Comparison of ENCODE assay signal across 27 cellular contexts in genomic region chr18:23921716-23922285, GRCh38.
DNase-seq lines count a peak whose midpoint lies in the region; ATAC-seq and TF ChIP-seq lines count a peak whose summit lies in the region.
"Had no signal": no experiment of that assay in that cellular context is flagged by ENCODE, and none has a peak within 500 bp of the region (broad histone marks: within the 10 kb centered on the region; RNA-seq: fewer than 3 reads in every experiment).

No MANE protein-coding gene starts in this region.

- no peaks in the 10 kb centered on the region for H3K27me3 Mint-ChIP-seq in endodermal cell (ENCODE audit: insufficient read depth)
- H3K27me3 Mint-ChIP-seq: activated naive CD4-positive, alpha-beta T cell treated with anti-CD3 and anti-CD28 coated beads, Interleukin-2, amount 50 U/mL, for 24 hours had no signal

- TF ChIP-seq CTCF in HEK293 (tag by site-specific recombination; IDR thresholded peaks at IDR 0.05) (no peak), endodermal cell (conservative IDR thresholded peaks at IDR 0.05) (peak; percentile 49), kidney epithelial cell (IDR thresholded peaks at IDR 0.05; ENCODE audit: insufficient read depth, low read length, poor library complexity, severe bottlenecking) (peak; percentile 14), PC-3 (conservative IDR thresholded peaks at IDR 0.05; ENCODE audit: low read depth, low read length) (no peak)

- POLR2A ChIA-PET in HEK293 (lab: Yijun Ruan, JAX) = no interaction called here
- POLR2A ChIA-PET in PC-3 (lab: Charles Lee; ENCODE audit: unreplicated experiment) = no interaction called here

- no TSS peak for BruUV-seq in PC-3 (replicated peaks; lab: Mats Ljungman, UMichigan)

- H3K9me3 ChIP-seq in HEK293 (ENCODE audit: control insufficient read depth, insufficient read depth, low read depth, low read length) = no peaks in the 10 kb centered on the region
- no peaks in the 10 kb centered on the region for H3K9me3 ChIP-seq in endodermal cell (ENCODE audit: control insufficient read depth, low read length)
- no peaks in the 10 kb centered on the region for H3K9me3 ChIP-seq in PC-3 (ENCODE audit: low read length)
- H3K9me3 ChIP-seq: A549, heart left ventricle, tibial nerve had no signal

- H3K4me1 ChIP-seq in HEK293 (ENCODE audit: control insufficient read depth, insufficient read depth, low read length) (no peaks in the 10 kb centered on the region), endodermal cell (ENCODE audit: control insufficient read depth, insufficient read depth, low read length) (peaks cover 4% of the 10 kb centered on the region), PC-3 (ENCODE audit: insufficient read depth, low read length) (no peaks in the 10 kb centered on the region)
- H3K4me1 ChIP-seq: A549, heart left ventricle had no signal

- H3F3A ChIP-seq in PC-3 (ENCODE audit: low read length, unreplicated experiment) = no peaks in the 10 kb centered on the region

- H3K79me2 ChIP-seq in PC-3 (ENCODE audit: low read length) = no peaks in the 10 kb centered on the region

- H3K36me3 Mint-ChIP-seq in endodermal cell (ENCODE audit: low read depth) = no peaks in the 10 kb centered on the region
- H3K36me3 Mint-ChIP-seq: activated naive CD4-positive, alpha-beta T cell treated with anti-CD3 and anti-CD28 coated beads, Interleukin-2, amount 50 U/mL, for 24 hours; CD8-positive, alpha-beta T cell; immature natural killer cell; natural killer cell had no signal

- H4K20me1 ChIP-seq in PC-3 (ENCODE audit: low read length) = peaks cover 14% of the 10 kb centered on the region; the same call in 1 of the 2 replicates

- ATAC-seq in PC-3 = no peak
- no peak for ATAC-seq in GM18502 (IDR thresholded peaks at IDR 0.05; ENCODE audit: poor library complexity, unreplicated experiment)
- ATAC-seq: A549; CD8-positive, alpha-beta T cell; heart left ventricle; natural killer cell had no signal

- no peak overlapping the region for H3K27ac Mint-ChIP-seq in endodermal cell
- H3K27ac Mint-ChIP-seq: activated T-helper 1 cell treated with anti-CD3 and anti-CD28 coated beads, Interleukin-12 subunit alpha, Interleukin-12 subunit beta, Interleukin-2, Interleukin-4 antibody, amounts not matched to agents 30 ng/mL and 10 ng/mL and 1 ng/mL, durations not matched to agents 14 hours and 24 hours and 36 hours; CD8-positive, alpha-beta T cell; immature natural killer cell; natural killer cell had no signal

- peaks cover 5 to 28% of the 10 kb centered on the region in 2 experiments; a peak in 2 of 3 replicates for H3K36me3 ChIP-seq in HEK293 (ENCODE audit: control insufficient read depth in 2 of 2, insufficient read depth in 1 of 2, low read length in 2 of 2)
- H3K36me3 ChIP-seq in endodermal cell (ENCODE audit: control insufficient read depth, insufficient read depth, low read length) = no peaks in the 10 kb centered on the region
- no peaks in the 10 kb centered on the region for H3K36me3 ChIP-seq in kidney epithelial cell (ENCODE audit: control insufficient read depth, insufficient read depth, low read length)
- H3K36me3 ChIP-seq in PC-3 (ENCODE audit: low read depth, low read length) = peaks cover 85% of the 10 kb centered on the region

- H3K9me2 ChIP-seq in PC-3 (replicated peaks; ENCODE audit: low read length) = no peaks in the 10 kb centered on the region

- no peak overlapping the region for H3K4me2 ChIP-seq in PC-3 (ENCODE audit: low read length)
- H3K4me2 ChIP-seq: A549 had no signal

- no peaks in the 10 kb centered on the region for H3K27me3 ChIP-seq in endodermal cell (ENCODE audit: control insufficient read depth, insufficient read depth, low read length, poor library complexity, severe bottlenecking)
- no peaks in the 10 kb centered on the region for H3K27me3 ChIP-seq in kidney epithelial cell (ENCODE audit: control insufficient read depth, insufficient read depth, low read length)
- no peaks in the 10 kb centered on the region for H3K27me3 ChIP-seq in PC-3 (ENCODE audit: low read length)
- H3K27me3 ChIP-seq: heart left ventricle, tibial nerve had no signal

- H3K9me3 Mint-ChIP-seq in endodermal cell = no peaks in the 10 kb centered on the region
- H3K9me3 Mint-ChIP-seq: activated naive CD4-positive, alpha-beta T cell treated with anti-CD3 and anti-CD28 coated beads, Interleukin-2, amount 50 U/mL, for 24 hours; activated T-helper 1 cell treated with anti-CD3 and anti-CD28 coated beads, Interleukin-12 subunit alpha, Interleukin-12 subunit beta, Interleukin-2, Interleukin-4 antibody, amounts not matched to agents 30 ng/mL and 10 ng/mL and 1 ng/mL, durations not matched to agents 14 hours and 24 hours and 36 hours; CD8-positive, alpha-beta T cell; immature natural killer cell; natural killer cell had no signal

- H3K27ac ChIP-seq in HEK293 (ENCODE audit: extremely low read depth, low read depth, low read length) = no peak overlapping the region
- H3K27ac ChIP-seq in endodermal cell (ENCODE audit: low read depth, low read length) = no peak overlapping the region
- H3K27ac ChIP-seq in PC-3 (ENCODE audit: low read length) = no peak overlapping the region
- H3K27ac ChIP-seq: A549, heart left ventricle, tibial nerve had no signal

- H2AFZ ChIP-seq in PC-3 (ENCODE audit: low read length) = no peak overlapping the region

- H3K9ac ChIP-seq in endodermal cell (ENCODE audit: extremely low read depth, low read length, poor library complexity, severe bottlenecking) (no peak overlapping the region), PC-3 (ENCODE audit: low read length) (no peak overlapping the region)

- 81 to 85% methylated on average over 9 to 12 of the region's 12 CpGs for WGBS in endodermal cell (ENCODE audit: insufficient coverage in 1 of 2, insufficient read length in 1 of 2), 2 experiments

- no peak overlapping the region for H3K4me3 Mint-ChIP-seq in endodermal cell
- H3K4me3 Mint-ChIP-seq: activated naive CD4-positive, alpha-beta T cell treated with anti-CD3 and anti-CD28 coated beads, Interleukin-2, amount 50 U/mL, for 24 hours; activated T-helper 1 cell treated with anti-CD3 and anti-CD28 coated beads, Interleukin-12 subunit alpha, Interleukin-12 subunit beta, Interleukin-2, Interleukin-4 antibody, amounts not matched to agents 30 ng/mL and 10 ng/mL and 1 ng/mL, durations not matched to agents 14 hours and 24 hours and 36 hours; CD8-positive, alpha-beta T cell; immature natural killer cell; natural killer cell had no signal

- CTCF ChIA-PET in HEK293 (lab: Yijun Ruan, JAX) = interaction anchor here (0.6 kb wide), 3 partner anchors 76 to 1413 kb away, joined by 3 to 5 read pairs (median 4); no protein-coding TSS in a partner anchor
- CTCF ChIA-PET in PC-3 (lab: Charles Lee) = no interaction called here

- DNase-seq in 8988T (peak; percentile 56), endodermal cell (peak; percentile 76), kidney epithelial cell (ENCODE audit: low read depth) (no peak), PC-3 (no peak), ureter (ENCODE audit: low spot score) (no peak), SHP77 (lab: John Stamatoyannopoulos, UW) (no peak)
- DNase-seq: activated CD4-positive, alpha-beta T cell treated with anti-CD3 and anti-CD28 coated beads, Interleukin-2, amount 50 U/mL, for 4 hours; CD8-positive, alpha-beta T cell; effector memory CD4-positive, alpha-beta T cell; foreskin fibroblast; GDM1; heart left ventricle; immature natural killer cell; KG1; natural killer cell; NCI-H146; NCI-H2107; NCI-H446 treated with DMSO at 0.1 percent for 48 hours; retina; stimulated activated CD4-positive, alpha-beta T cell treated with anti-CD3 and anti-CD28 coated beads, Interleukin-2, amount 100 ng/mL, for 48 hours; T1000 had no signal

- intact Hi-C loops in PC-3 (cut with micrococcal nuclease) = no loop called here

- H3K4me3 ChIP-seq in HEK293 (ENCODE audit: low read depth, low read length) (no peak overlapping the region), endodermal cell (ENCODE audit: low read length) (no peak overlapping the region), kidney epithelial cell (ENCODE audit: low read depth, low read length) (no peak overlapping the region), PC-3 (ENCODE audit: low read length) (no peak overlapping the region)
- H3K4me3 ChIP-seq: A549, heart left ventricle, tibial nerve had no signal

- H3K4me1 Mint-ChIP-seq in endodermal cell = peaks cover 26% of the 10 kb centered on the region

TF ChIP-seq in HEK293, 187 proteins besides CTCF, POLR2A, EP300 and RAD21:
- TF ChIP-seq ZNF843 (tag by site-specific recombination; IDR thresholded peaks at IDR 0.05) (no peak), ZFP3 (tag by site-specific recombination; IDR thresholded peaks at IDR 0.05; ENCODE audit: low read depth) (peak; percentile 26; the same call in 1 of the 2 replicates), ZNF623 (tag by site-specific recombination; IDR thresholded peaks at IDR 0.05) (no peak), GLIS1 (tag by site-specific recombination; IDR thresholded peaks at IDR 0.05) (peak; percentile 31; the same call in 1 of the 2 replicates), ZNF341 (tag by site-specific recombination; IDR thresholded peaks at IDR 0.05; ENCODE audit: low read depth) (no peak)

Comparison
In these comparisons a context has a peak if more than half of its experiments do, and no peak if none do; other contexts are left out.
1. DNase-seq: peak in 8988T (single experiment) and endodermal cell (single experiment); none in kidney epithelial cell (single experiment), PC-3 (single experiment), ureter (single experiment) and SHP77 (0 of 2).
2. CTCF ChIP-seq: peak in endodermal cell (single experiment) and kidney epithelial cell (single experiment); none in HEK293 (single experiment) and PC-3 (single experiment).